9 cellular contexts compared by ENCODE assay signal in the genomic region with DNA sequence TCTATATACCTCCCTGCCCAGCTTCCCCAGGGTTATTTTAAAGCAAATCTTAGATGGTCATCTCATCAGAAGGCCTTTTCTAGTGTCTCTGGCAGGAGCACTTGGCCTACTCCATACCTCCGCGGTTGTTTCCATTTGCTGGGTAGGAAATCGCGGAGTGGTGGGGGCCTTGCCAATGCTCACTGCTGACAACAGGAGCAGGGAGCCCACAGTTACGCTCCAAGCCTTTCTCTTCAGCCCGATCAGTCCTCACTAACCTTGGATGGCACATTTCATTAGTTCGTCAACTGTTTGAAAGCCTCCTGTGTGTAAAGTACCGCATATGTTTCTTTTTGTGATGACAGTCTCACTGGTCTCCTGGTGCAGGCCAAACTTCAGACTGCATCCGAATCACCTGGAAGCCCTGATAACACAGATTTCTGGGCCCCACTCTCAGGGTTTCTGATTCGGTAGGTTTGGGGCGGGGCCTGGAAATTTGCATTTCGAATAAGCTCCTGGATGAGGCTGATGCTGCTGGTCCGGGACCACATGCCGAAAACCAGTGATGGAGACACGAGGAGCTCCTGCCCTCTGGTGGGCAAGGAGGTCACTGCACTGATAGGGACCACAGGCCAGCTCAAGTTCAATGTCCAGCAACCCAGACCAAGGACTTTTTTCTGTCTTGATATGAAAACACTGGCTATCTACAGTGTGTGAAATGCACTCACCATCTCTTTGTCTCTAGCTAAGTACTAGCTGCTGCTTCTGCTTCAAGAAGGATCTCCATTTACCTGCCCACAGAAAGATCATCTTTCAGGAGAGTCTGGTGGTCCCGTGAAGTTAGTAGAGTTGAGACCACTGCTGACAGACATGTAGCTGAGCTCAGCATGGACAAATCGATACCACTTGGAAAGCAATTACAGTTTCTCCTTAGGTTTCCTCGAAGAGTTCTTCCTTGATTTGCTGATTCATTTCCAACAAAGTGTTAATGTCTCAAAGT. TPM values are rescaled to one million over a fixed set of nuclear protein-coding genes. Genes with fewer than 3 reads are reported as not detected.
A peak's percentile ranks its signal among the peaks of the same experiment; 100 is the strongest.
DNase-seq lines count a peak whose midpoint lies in the region; ATAC-seq, FAIRE-seq and TF ChIP-seq lines count a peak whose summit lies in the region.
"Had no signal": no experiment of that assay in that cellular context is flagged by ENCODE, and none has a peak within 500 bp of the region (broad histone marks: within the 10 kb centered on the region; RNA-seq: fewer than 3 reads in every experiment).

No MANE protein-coding gene starts in this region.

- peak; percentile 92 for ATAC-seq in GM19455 (IDR thresholded peaks at IDR 0.05; ENCODE audit: unreplicated experiment)
- ATAC-seq in HG03097 (IDR thresholded peaks at IDR 0.05; ENCODE audit: low FRiP score, unreplicated experiment) = no peak

- H3K4me1 ChIP-seq in iPS-20b (ENCODE audit: insufficient read depth, low read length) (peaks cover 19% of the 10 kb centered on the region; the same call in 1 of the 2 replicates), smooth muscle cell (ENCODE audit: low read depth) (no peaks in the 10 kb centered on the region)

- H3K36me3 Mint-ChIP-seq in T-helper 2 cell treated with Interferon-gamma antibody and Interleukin-4, amounts not matched to agents 5 μg/mL and 100 μg/mL, for 36 hours (ENCODE audit: low read depth) = no peaks in the 10 kb centered on the region
- no peaks in the 10 kb centered on the region for H3K36me3 Mint-ChIP-seq in brain

- H3K36me3 ChIP-seq in iPS-20b (ENCODE audit: insufficient read depth, low read depth, low read length) = peaks cover 7% of the 10 kb centered on the region; the same call in 1 of the 2 replicates
- H3K36me3 ChIP-seq in smooth muscle cell (ENCODE audit: low read depth) = no peaks in the 10 kb centered on the region

- H3K9me3 ChIP-seq in iPS-20b (ENCODE audit: insufficient read depth, low read depth, low read length) (no peaks in the 10 kb centered on the region), smooth muscle cell (replicated peaks; ENCODE audit: low read depth) (no peaks in the 10 kb centered on the region)

- WGBS in smooth muscle cell (ENCODE audit: low lambda C conversion rate) = 50% methylated on average over 18 of the region's 18 CpGs

- peak; percentile 92 for TF ChIP-seq CTCF in D721Med (IDR thresholded peaks at IDR 0.05; ENCODE audit: insufficient read depth, missing control alignments)
- peak; percentile 78 to 91 for TF ChIP-seq CTCF in brain (conservative IDR thresholded peaks at IDR 0.05)
- TF ChIP-seq CTCF in smooth muscle cell (IDR thresholded peaks at IDR 0.05; ENCODE audit: borderline replicate concordance, insufficient read depth, poor library complexity, severe bottlenecking) = peak; percentile 84

- H3K4me2 ChIP-seq in smooth muscle cell = no peak overlapping the region

- FAIRE-seq in D721Med (lab: Jason Lieb, UNC) (no peak), HTR-8/SVneo (lab: Jason Lieb, UNC) (no peak)

- no peak overlapping the region for H3K27ac Mint-ChIP-seq in T-helper 2 cell treated with Interferon-gamma antibody and Interleukin-4, amounts not matched to agents 5 μg/mL and 100 μg/mL, for 36 hours
- peak overlapping the region in 1 of 5 experiments; percentile 68 for H3K27ac Mint-ChIP-seq in brain
- H3K27ac Mint-ChIP-seq: dendritic cell treated with granulocyte-macrophage colony-stimulating factor and Interleukin-4, amounts not matched to agents 40 ng/mL and 50 ng/mL, for 4 days had no signal

- no peaks in the 10 kb centered on the region for H4K20me1 ChIP-seq in smooth muscle cell (ENCODE audit: low read depth)

- H3K4me3 Mint-ChIP-seq in T-helper 2 cell treated with Interferon-gamma antibody and Interleukin-4, amounts not matched to agents 5 μg/mL and 100 μg/mL, for 36 hours = no peak overlapping the region
- H3K4me3 Mint-ChIP-seq in brain = no peak overlapping the region
- H3K4me3 Mint-ChIP-seq: dendritic cell treated with granulocyte-macrophage colony-stimulating factor and Interleukin-4, amounts not matched to agents 40 ng/mL and 50 ng/mL, for 4 days had no signal

- peaks cover 5% of the 10 kb centered on the region for H3K27me3 Mint-ChIP-seq in T-helper 2 cell treated with Interferon-gamma antibody and Interleukin-4, amounts not matched to agents 5 μg/mL and 100 μg/mL, for 36 hours (ENCODE audit: low read depth)
- no peaks in the 10 kb centered on the region for H3K27me3 Mint-ChIP-seq in brain

- H3K4me1 Mint-ChIP-seq in T-helper 2 cell treated with Interferon-gamma antibody and Interleukin-4, amounts not matched to agents 5 μg/mL and 100 μg/mL, for 36 hours (ENCODE audit: low read depth) = no peaks in the 10 kb centered on the region
- peaks cover 15% of the 10 kb centered on the region for H3K4me1 Mint-ChIP-seq in brain

- H3K27ac ChIP-seq in iPS-20b (ENCODE audit: low read length) = no peak overlapping the region
- H3K27ac ChIP-seq in smooth muscle cell (ENCODE audit: low read depth) = no peak overlapping the region

- H3K4me3 ChIP-seq in iPS-20b (ENCODE audit: low read length) = peak overlapping the region; percentile 17; the same call in 1 of the 2 replicates
- H3K4me3 ChIP-seq in smooth muscle cell = no peak overlapping the region

- no peaks in the 10 kb centered on the region for H3F3A ChIP-seq in smooth muscle cell (ENCODE audit: low read depth)

- H2AFZ ChIP-seq in smooth muscle cell (ENCODE audit: low read depth) = no peak overlapping the region

- DNase-seq in D721Med (ENCODE audit: insufficient read length, low spot score) (no peak), HTR-8/SVneo (ENCODE audit: insufficient read length, low spot score) (peak; percentile 35), smooth muscle cell (lab: John Stamatoyannopoulos, UW; ENCODE audit: unreplicated experiment) (peak; percentile 12)
- DNase-seq in T-helper 2 cell treated with Interferon-gamma antibody and Interleukin-4, amounts not matched to agents 5 μg/mL and 100 μg/mL, for 36 hours (ENCODE audit: low spot score) = peak; percentile 22

- no peaks in the 10 kb centered on the region for H3K79me2 ChIP-seq in smooth muscle cell (ENCODE audit: low read depth)

- peak overlapping the region; percentile 18; the same call in 1 of the 2 replicates for H3K9ac ChIP-seq in iPS-20b (ENCODE audit: low read depth, low read length)
- no peak overlapping the region for H3K9ac ChIP-seq in smooth muscle cell (ENCODE audit: low read depth)

- H3K9me3 Mint-ChIP-seq in T-helper 2 cell treated with Interferon-gamma antibody and Interleukin-4, amounts not matched to agents 5 μg/mL and 100 μg/mL, for 36 hours = no peaks in the 10 kb centered on the region
- H3K9me3 Mint-ChIP-seq in brain = no peaks in the 10 kb centered on the region
- H3K9me3 Mint-ChIP-seq: dendritic cell treated with granulocyte-macrophage colony-stimulating factor and Interleukin-4, amounts not matched to agents 40 ng/mL and 50 ng/mL, for 4 days had no signal

- H3K27me3 ChIP-seq in iPS-20b (ENCODE audit: insufficient read depth, low read length) (no peaks in the 10 kb centered on the region), smooth muscle cell (ENCODE audit: low read depth) (no peaks in the 10 kb centered on the region)

RNA-seq across cellular contexts. Expression of a gene that starts 14.0 kb away (rescaled TPM):
- 0.08 TPM for polyA plus RNA-seq in brain (ENCODE audit: insufficient read depth, low read depth, low replicate concordance)
- total RNA-seq in smooth muscle cell = 0.18 TPM in 2 replicates
- 0.60 TPM in 1 of 2 replicates, not detected in the other for polyA plus RNA-seq in smooth muscle cell
